Comparison of ENCODE assay signal across 1 cellular context in the genomic region with DNA sequence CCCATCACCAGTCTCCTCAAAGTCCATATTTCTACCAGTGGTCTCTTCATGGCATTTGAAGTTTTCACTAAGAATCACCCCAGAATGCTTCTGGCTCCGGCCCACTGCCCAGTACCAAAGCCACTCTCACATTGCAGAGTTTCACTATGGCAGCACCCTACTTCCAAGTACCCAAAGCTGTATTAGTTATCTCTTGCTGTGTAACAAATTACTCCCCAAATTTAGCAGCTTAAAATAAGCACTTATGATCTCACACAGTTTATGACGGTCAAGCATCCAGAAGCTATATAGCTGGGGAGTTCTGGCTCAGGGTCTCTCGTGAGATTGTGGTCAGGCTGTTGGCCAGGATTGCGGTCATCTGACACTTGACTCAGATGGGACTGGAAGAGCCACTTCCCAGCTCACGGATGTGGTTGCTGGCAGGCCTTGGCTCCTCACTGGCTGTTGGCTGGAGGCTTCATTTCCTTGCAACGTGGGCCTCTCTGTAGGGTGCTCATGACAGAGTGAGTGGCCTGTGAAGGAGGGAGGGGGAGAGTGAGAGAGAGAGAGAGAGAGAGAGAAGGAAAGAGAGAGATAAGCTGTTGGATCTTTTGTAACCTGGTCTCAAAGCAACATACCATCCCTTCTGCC.
A peak's percentile ranks its signal among the peaks of the same experiment; 100 is the strongest.
TF ChIP-seq lines count a peak whose summit lies in the region.

No MANE protein-coding gene starts in this region.

TF ChIP-seq in K562, 482 proteins besides CTCF, POLR2A, EP300 and RAD21 (continued from another document):
- TF ChIP-seq, protein P1, sequence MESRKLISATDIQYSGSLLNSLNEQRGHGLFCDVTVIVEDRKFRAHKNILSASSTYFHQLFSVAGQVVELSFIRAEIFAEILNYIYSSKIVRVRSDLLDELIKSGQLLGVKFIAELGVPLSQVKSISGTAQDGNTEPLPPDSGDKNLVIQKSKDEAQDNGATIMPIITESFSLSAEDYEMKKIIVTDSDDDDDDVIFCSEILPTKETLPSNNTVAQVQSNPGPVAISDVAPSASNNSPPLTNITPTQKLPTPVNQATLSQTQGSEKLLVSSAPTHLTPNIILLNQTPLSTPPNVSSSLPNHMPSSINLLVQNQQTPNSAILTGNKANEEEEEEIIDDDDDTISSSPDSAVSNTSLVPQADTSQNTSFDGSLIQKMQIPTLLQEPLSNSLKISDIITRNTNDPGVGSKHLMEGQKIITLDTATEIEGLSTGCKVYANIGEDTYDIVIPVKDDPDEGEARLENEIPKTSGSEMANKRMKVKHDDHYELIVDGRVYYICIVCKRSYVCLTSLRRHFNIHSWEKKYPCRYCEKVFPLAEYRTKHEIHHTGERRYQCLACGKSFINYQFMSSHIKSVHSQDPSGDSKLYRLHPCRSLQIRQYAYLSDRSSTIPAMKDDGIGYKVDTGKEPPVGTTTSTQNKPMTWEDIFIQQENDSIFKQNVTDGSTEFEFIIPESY (CRISPR knock-in tag; IDR thresholded peaks at IDR 0.05), result no peak
- TF ChIP-seq BACH1 (tag; IDR thresholded peaks at IDR 0.05) (peak; percentile 35; the same call in 1 of the 2 replicates), ETV1 (tag; conservative IDR thresholded peaks at IDR 0.05; ENCODE audit: low read depth) (peak; percentile 32; the same call in 1 of the 2 replicates), SMARCC2 (IDR thresholded peaks at IDR 0.05; ENCODE audit: low read depth) (no peak), TCF7 (IDR thresholded peaks at IDR 0.05; ENCODE audit: borderline replicate concordance) (no peak), ZNF584 (CRISPR knock-in tag; IDR thresholded peaks at IDR 0.05; ENCODE audit: low read depth) (peak; percentile 71; the same call in 1 of the 2 replicates), ZBTB1 (CRISPR knock-in tag; IDR thresholded peaks at IDR 0.05; ENCODE audit: borderline replicate concordance, low read depth) (peak; percentile 88; the same call in 1 of the 2 replicates), MECOM (CRISPR knock-in tag; IDR thresholded peaks at IDR 0.05) (no peak), SRSF7 (optimal IDR thresholded peaks at IDR 0.05; ENCODE audit: low read depth, low read length) (no peak), SMAD1 (IDR thresholded peaks at IDR 0.05; ENCODE audit: low read depth, low read length, partially characterized antibody) (no peak)
- TF ChIP-seq, protein P2, sequence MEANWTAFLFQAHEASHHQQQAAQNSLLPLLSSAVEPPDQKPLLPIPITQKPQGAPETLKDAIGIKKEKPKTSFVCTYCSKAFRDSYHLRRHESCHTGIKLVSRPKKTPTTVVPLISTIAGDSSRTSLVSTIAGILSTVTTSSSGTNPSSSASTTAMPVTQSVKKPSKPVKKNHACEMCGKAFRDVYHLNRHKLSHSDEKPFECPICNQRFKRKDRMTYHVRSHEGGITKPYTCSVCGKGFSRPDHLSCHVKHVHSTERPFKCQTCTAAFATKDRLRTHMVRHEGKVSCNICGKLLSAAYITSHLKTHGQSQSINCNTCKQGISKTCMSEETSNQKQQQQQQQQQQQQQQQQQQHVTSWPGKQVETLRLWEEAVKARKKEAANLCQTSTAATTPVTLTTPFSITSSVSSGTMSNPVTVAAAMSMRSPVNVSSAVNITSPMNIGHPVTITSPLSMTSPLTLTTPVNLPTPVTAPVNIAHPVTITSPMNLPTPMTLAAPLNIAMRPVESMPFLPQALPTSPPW (CRISPR knock-in tag; IDR thresholded peaks at IDR 0.05), result peak; percentile 30; the same call in 1 of the 2 replicates
- TF ChIP-seq, protein P3, sequence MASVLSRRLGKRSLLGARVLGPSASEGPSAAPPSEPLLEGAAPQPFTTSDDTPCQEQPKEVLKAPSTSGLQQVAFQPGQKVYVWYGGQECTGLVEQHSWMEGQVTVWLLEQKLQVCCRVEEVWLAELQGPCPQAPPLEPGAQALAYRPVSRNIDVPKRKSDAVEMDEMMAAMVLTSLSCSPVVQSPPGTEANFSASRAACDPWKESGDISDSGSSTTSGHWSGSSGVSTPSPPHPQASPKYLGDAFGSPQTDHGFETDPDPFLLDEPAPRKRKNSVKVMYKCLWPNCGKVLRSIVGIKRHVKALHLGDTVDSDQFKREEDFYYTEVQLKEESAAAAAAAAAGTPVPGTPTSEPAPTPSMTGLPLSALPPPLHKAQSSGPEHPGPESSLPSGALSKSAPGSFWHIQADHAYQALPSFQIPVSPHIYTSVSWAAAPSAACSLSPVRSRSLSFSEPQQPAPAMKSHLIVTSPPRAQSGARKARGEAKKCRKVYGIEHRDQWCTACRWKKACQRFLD (CRISPR knock-in tag; IDR thresholded peaks at IDR 0.05), result peak; percentile 42; the same call in 1 of the 2 replicates
- TF ChIP-seq, protein P4, sequence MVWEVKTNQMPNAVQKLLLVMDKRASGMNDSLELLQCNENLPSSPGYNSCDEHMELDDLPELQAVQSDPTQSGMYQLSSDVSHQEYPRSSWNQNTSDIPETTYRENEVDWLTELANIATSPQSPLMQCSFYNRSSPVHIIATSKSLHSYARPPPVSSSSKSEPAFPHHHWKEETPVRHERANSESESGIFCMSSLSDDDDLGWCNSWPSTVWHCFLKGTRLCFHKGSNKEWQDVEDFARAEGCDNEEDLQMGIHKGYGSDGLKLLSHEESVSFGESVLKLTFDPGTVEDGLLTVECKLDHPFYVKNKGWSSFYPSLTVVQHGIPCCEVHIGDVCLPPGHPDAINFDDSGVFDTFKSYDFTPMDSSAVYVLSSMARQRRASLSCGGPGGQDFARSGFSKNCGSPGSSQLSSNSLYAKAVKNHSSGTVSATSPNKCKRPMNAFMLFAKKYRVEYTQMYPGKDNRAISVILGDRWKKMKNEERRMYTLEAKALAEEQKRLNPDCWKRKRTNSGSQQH (CRISPR knock-in tag; IDR thresholded peaks at IDR 0.05), result 0 out of 2 replicates have a peak, but pooled peaks have one; percentile 34
- TF ChIP-seq, protein P5, sequence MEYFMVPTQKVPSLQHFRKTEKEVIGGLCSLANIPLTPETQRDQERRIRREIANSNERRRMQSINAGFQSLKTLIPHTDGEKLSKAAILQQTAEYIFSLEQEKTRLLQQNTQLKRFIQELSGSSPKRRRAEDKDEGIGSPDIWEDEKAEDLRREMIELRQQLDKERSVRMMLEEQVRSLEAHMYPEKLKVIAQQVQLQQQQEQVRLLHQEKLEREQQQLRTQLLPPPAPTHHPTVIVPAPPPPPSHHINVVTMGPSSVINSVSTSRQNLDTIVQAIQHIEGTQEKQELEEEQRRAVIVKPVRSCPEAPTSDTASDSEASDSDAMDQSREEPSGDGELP (CRISPR knock-in tag; IDR thresholded peaks at IDR 0.05; ENCODE audit: borderline replicate concordance), result no peak
